In the genomic region with DNA sequence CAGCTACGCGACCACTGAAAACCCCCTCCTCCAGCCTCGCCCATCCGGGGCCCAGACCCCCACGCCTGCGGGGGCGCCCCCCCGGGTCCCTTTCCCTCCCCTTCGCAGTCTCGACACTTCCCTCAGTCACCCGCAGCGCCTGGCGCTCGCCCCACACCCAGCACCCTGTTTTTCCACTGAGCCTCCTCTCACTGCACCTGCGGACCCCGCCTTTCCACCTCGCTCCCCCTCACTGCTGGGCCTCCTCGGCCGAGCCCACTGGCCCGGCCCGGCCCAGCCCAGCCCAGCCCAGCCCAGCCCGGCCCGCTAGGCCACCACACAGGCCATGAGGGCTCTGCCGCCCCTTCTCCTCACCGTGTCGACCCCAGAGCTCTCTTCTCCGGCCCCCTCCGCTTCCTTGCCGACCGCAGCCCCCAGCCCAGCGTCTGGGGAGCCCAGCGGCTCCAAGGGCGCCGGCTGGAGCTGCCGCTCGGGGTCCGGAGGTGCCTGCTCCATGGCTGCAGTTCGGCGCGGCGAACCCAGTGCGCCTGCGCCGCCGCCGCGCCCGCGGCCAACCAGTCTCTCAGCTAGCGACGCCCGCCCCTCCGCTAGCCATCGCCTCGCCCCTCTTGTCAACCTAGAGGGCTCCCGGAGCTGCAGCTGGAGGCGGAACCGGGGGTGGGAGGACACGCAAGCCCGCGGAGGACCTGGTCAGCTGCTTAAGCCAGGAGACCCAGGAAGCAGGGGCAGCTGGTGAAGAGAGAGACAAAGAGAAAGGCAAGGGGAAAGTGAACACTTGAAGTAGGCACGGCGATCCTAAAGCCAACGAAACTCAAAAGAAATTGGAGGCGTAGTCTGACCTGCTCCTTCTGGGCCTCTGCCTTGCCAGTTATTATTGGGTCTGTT, we compare ENCODE assay signal across 8 cellular contexts. TPM values are rescaled to one million over a fixed set of nuclear protein-coding genes. Genes with fewer than 3 reads are reported as not detected.
DNase-seq lines count a peak whose midpoint lies in the region; ATAC-seq and TF ChIP-seq lines count a peak whose summit lies in the region.

SNX4 (minus strand) TSS at position 525 of the 885 bp plus-strand sequence; CDS start at position 495, 30 bp downstream.

- TF ChIP-seq CTCF in activated B cell treated with CpG ODN at 0.5 μM for 24 hours (IDR thresholded peaks at IDR 0.05) (no peak), cardiac fibroblast (IDR thresholded peaks at IDR 0.05; ENCODE audit: low read depth, low read length) (no peak)

- peak within 1 kb of the TSS; percentile 87 to 96 for H3K4me3 ChIP-seq in cardiac fibroblast (replicated peaks in 1 of 2; ENCODE audit: low read depth in 2 of 2, low read length in 2 of 2)

- H3K4me1 Mint-ChIP-seq in activated B cell treated with CpG ODN at 0.5 μM for 24 hours (peaks cover 39% of the 10 kb centered on the region), immature natural killer cell (peaks cover 21 to 33% of the 10 kb centered on the region in 2 donors)

- peak; percentile 94 for DNase-seq in AG08396 (ENCODE audit: low spot score)
- DNase-seq in NCI-H226 = peak; percentile 97
- DNase-seq in activated B cell treated with CpG ODN at 0.5 μM for 24 hours = peak; percentile 79
- peak; percentile 94 to 97 for DNase-seq in cardiac fibroblast (ENCODE audit: low read depth in 2 of 2)
- DNase-seq in immature natural killer cell = peak; percentile 82 to 86 (median 86)
- DNase-seq in smooth muscle cell of the brain vasculature (ENCODE audit: low read depth, low spot score) = peak; percentile 89

- peak within 1 kb of the TSS; percentile 98 for H3K4me3 Mint-ChIP-seq in activated B cell treated with CpG ODN at 0.5 μM for 24 hours
- peak within 1 kb of the TSS; percentile 88 to 96 (median 92) for H3K4me3 Mint-ChIP-seq in immature natural killer cell

- H3K9me3 Mint-ChIP-seq in activated B cell treated with CpG ODN at 0.5 μM for 24 hours (no peaks in the 10 kb centered on the region), immature natural killer cell (no peaks in the 10 kb centered on the region)

- H3K27ac Mint-ChIP-seq in activated B cell treated with CpG ODN at 0.5 μM for 24 hours (peak within 1 kb of the TSS; percentile 92), immature natural killer cell (peak within 1 kb of the TSS; percentile 74 to 91 (median 91))

- H3K27me3 Mint-ChIP-seq in activated B cell treated with CpG ODN at 0.5 μM for 24 hours (no peaks in the 10 kb centered on the region), immature natural killer cell (ENCODE audit: low read depth in 3 of 3) (peaks cover 0 to 13% (median 4%) of the 10 kb centered on the region in 3 donors)

- peaks cover 23% of the 10 kb centered on the region for H3K36me3 Mint-ChIP-seq in activated B cell treated with CpG ODN at 0.5 μM for 24 hours (ENCODE audit: low read depth)
- peaks cover 7 to 11% (median 9%) of the 10 kb centered on the region in 3 donors for H3K36me3 Mint-ChIP-seq in immature natural killer cell

- intact Hi-C loops in activated B cell treated with CpG ODN at 0.5 μM for 24 hours (cut with micrococcal nuclease) = loop anchor here (1.0 to 2.0 kb wide), 2 partner anchors 75 to 145 kb away; partner anchors contain the start of genes OSBPL11 and ZNF148

- CTCF ChIA-PET in activated B cell treated with CpG ODN at 0.5 μM for 24 hours (lab: Charles Lee) = interaction anchor here (0.6 to 2.4 kb wide), 2 partner anchors 49 to 66 kb away, joined by 3 to 10 read pairs; no protein-coding TSS in a partner anchor

- ATAC-seq in GM19023 (IDR thresholded peaks at IDR 0.05; ENCODE audit: unreplicated experiment) = peak; percentile 81
- peak; percentile 87 for ATAC-seq in HG03196 (IDR thresholded peaks at IDR 0.05; ENCODE audit: unreplicated experiment)
- peak; percentile 97 for ATAC-seq in activated B cell treated with CpG ODN at 0.5 μM for 24 hours (ENCODE audit: low read depth)

- POLR2A ChIA-PET in activated B cell treated with CpG ODN at 0.5 μM for 24 hours (lab: Charles Lee) = interaction anchor here (0.6 to 2.0 kb wide), 9 partner anchors 28 to 480 kb away, joined by 3 to 17 read pairs (median 5); partner anchors contain the start of gene OSBPL11

RNA-seq across cellular contexts. Expression of gene SNX4, which starts in this region (rescaled TPM):
- 28.2 and 30.2 TPM in 2 replicates for total RNA-seq in activated B cell treated with CpG ODN at 0.5 μM for 24 hours
- 10 to 100 TPM; 32.1 to 47.8 (median 39.9) TPM for polyA plus RNA-seq in immature natural killer cell

Comparison
In these comparisons a context has a peak if more than half of its experiments do, and no peak if none do; other contexts are left out.
1. Peak in every context shown above with its lines: DNase-seq, ATAC-seq and H3K4me3 ChIP-seq.